In genomic region chr6:81401970-81402690, GRCh38 we compare ENCODE assay signal across 23 cellular contexts.
DNase-seq lines count a peak whose midpoint lies in the region; ATAC-seq, FAIRE-seq and TF ChIP-seq lines count a peak whose summit lies in the region.
"Had no signal": no experiment of that assay in that cellular context is flagged by ENCODE, and none has a peak within 500 bp of the region (broad histone marks: within the 10 kb centered on the region; RNA-seq: fewer than 3 reads in every experiment).

No MANE protein-coding gene starts in this region.

- H3K4me3 ChIP-seq in adipocyte (ENCODE audit: low read length) (no peak overlapping the region), foreskin fibroblast (ENCODE audit: low read depth in 1 of 2, low read length in 2 of 2) (no peak overlapping the region)
- H3K4me3 ChIP-seq: A549, gastrocnemius medialis, lung, MG63, psoas muscle, vagina had no signal

- no peak overlapping the region for H3K9ac ChIP-seq in adipocyte (ENCODE audit: low read length)

- H3K9me3 ChIP-seq in adipocyte (ENCODE audit: control insufficient read depth, low read length), result no peaks in the 10 kb centered on the region
- H3K9me3 ChIP-seq: A549, gastrocnemius medialis, MG63, vagina had no signal

- no peaks in the 10 kb centered on the region for H3K27me3 ChIP-seq in adipocyte (replicated peaks; ENCODE audit: control insufficient read depth, insufficient read depth, low read length)
- H3K27me3 ChIP-seq: gastrocnemius medialis, MG63, vagina had no signal

- peaks cover 12% of the 10 kb centered on the region for H3K4me1 ChIP-seq in adipocyte (ENCODE audit: control insufficient read depth, insufficient read depth, low read length)
- H3K4me1 ChIP-seq: A549, gastrocnemius medialis, psoas muscle, vagina had no signal

- DNase-seq in left cardiac atrium (no peak), cardiac septum (ENCODE audit: low spot score) (no peak), adipocyte (ENCODE audit: low read depth) (peak; percentile 10), foreskin fibroblast (peak; percentile 12 to 44), urothelium cell line (ENCODE audit: low spot score) (peak; percentile 11), dermis blood vessel endothelial cell (no peak), posterior cingulate gyrus (no peak)
- DNase-seq: activated CD4-positive, alpha-beta T cell treated with anti-CD3 and anti-CD28 coated beads, Interleukin-2, amount 10 ng/mL, durations not matched to agents 7 days and 5 days; activated naive CD4-positive, alpha-beta T cell treated with anti-CD3 and anti-CD28 coated beads for 36 hours; activated T-cell treated with anti-CD3 and anti-CD28 coated beads for 4 hours; central memory CD4-positive, alpha-beta T cell; gastrocnemius medialis; H7; MG63; naive thymus-derived CD8-positive, alpha-beta T cell; NCI-H187 treated with DMSO at 0.1 percent for 48 hours; NCI-H524; psoas muscle; stimulated activated naive CD8-positive, alpha-beta T cell treated with anti-CD3 and anti-CD28 coated beads, Interleukin-15, Interleukin-2, amounts not matched to agents 100 U/mL and 50 U/mL, for 24 hours had no signal

- no peak for TF ChIP-seq CTCF in foreskin fibroblast (IDR thresholded peaks at IDR 0.05; ENCODE audit: low read depth, low read length)

- no peak for FAIRE-seq in urothelium cell line (lab: Jason Lieb, UNC)
- FAIRE-seq: A549 had no signal

- intact Hi-C loops in left cardiac atrium (cut with DNase I) (no loop called here), cardiac septum (cut with DNase I) (no loop called here), posterior cingulate gyrus (cut with DNase I) (no loop called here)

- no peaks in the 10 kb centered on the region for H3K36me3 ChIP-seq in adipocyte (ENCODE audit: control insufficient read depth, insufficient read depth, low read length, severe bottlenecking)
- H3K36me3 ChIP-seq: gastrocnemius medialis, MG63, vagina had no signal

- peak; percentile 72 to 81 for ATAC-seq in left cardiac atrium
- ATAC-seq in HG03457 (IDR thresholded peaks at IDR 0.05; ENCODE audit: unreplicated experiment), result no peak
- ATAC-seq: A549; gastrocnemius medialis; naive thymus-derived CD8-positive, alpha-beta T cell; psoas muscle; stimulated activated naive CD8-positive, alpha-beta T cell treated with anti-CD3 and anti-CD28 coated beads, Interleukin-15, Interleukin-2, amounts not matched to agents 100 U/mL and 50 U/mL, for 24 hours had no signal

Comparison
In these comparisons a context has a peak if more than half of its experiments do, and no peak if none do; other contexts are left out.
1. DNase-seq: peak in adipocyte (single experiment), foreskin fibroblast (2 of 2) and urothelium cell line (single experiment); none in left cardiac atrium (single experiment), cardiac septum (single experiment), dermis blood vessel endothelial cell (single experiment) and posterior cingulate gyrus (0 of 10).